ENCODE assay signal across 23 cellular contexts in genomic region chr11:47944555-47945128, GRCh38. TPM values are rescaled to one million over a fixed set of nuclear protein-coding genes. Genes with fewer than 3 reads are reported as not detected.
DNase-seq lines count a peak whose midpoint lies in the region; ATAC-seq, FAIRE-seq and TF ChIP-seq lines count a peak whose summit lies in the region.
"Had no signal": no experiment of that assay in that cellular context is flagged by ENCODE, and none has a peak within 500 bp of the region (broad histone marks: within the 10 kb centered on the region; RNA-seq: fewer than 3 reads in every experiment).

No MANE protein-coding gene starts in this region.

- peak overlapping the region; percentile 54 for H2AFZ ChIP-seq in astrocyte (ENCODE audit: low read depth, low read length)

- H3K9ac ChIP-seq in astrocyte (ENCODE audit: low read length): no peak overlapping the region

- H3K4me1 ChIP-seq in CD8-positive, alpha-beta memory T cell (ENCODE audit: insufficient read depth, low read length): peaks cover 16% of the 10 kb centered on the region
- peaks cover 29% of the 10 kb centered on the region for H3K4me1 ChIP-seq in astrocyte (ENCODE audit: insufficient read depth, low read length)

- peaks cover 5 to 9% (median 7%) of the 10 kb centered on the region in 3 donors for H3K4me1 Mint-ChIP-seq in CD8-positive, alpha-beta memory T cell
- peaks cover 51% of the 10 kb centered on the region for H3K4me1 Mint-ChIP-seq in HFFc6 (ENCODE audit: low read depth)
- H3K4me1 Mint-ChIP-seq in astrocyte (ENCODE audit: low read depth, unreplicated experiment): peaks cover 4% of the 10 kb centered on the region
- H3K4me1 Mint-ChIP-seq in activated naive CD8-positive, alpha-beta T cell treated with anti-CD3 and anti-CD28 coated beads for 36 hours: peaks cover 18% of the 10 kb centered on the region

- H3K9me3 Mint-ChIP-seq in CD8-positive, alpha-beta memory T cell: no peaks in the 10 kb centered on the region
- no peaks in the 10 kb centered on the region for H3K9me3 Mint-ChIP-seq in HFFc6
- no peaks in the 10 kb centered on the region for H3K9me3 Mint-ChIP-seq in astrocyte (ENCODE audit: unreplicated experiment)
- H3K9me3 Mint-ChIP-seq in activated naive CD8-positive, alpha-beta T cell treated with anti-CD3 and anti-CD28 coated beads for 36 hours: no peaks in the 10 kb centered on the region
- H3K9me3 Mint-ChIP-seq: activated CD4-positive, alpha-beta T cell treated with anti-CD3 and anti-CD28 coated beads, Interleukin-2, amount 10 ng/mL, durations not matched to agents 7 days and 5 days; T-cell had no signal

- POLR2A ChIA-PET in CD8-positive, alpha-beta memory T cell (lab: Charles Lee): no interaction called here

- H3K79me2 ChIP-seq in astrocyte (ENCODE audit: insufficient read depth, low read length): no peaks in the 10 kb centered on the region

- H3K27me3 ChIP-seq in CD8-positive, alpha-beta memory T cell (ENCODE audit: insufficient read depth, low read length, poor library complexity, severe bottlenecking): no peaks in the 10 kb centered on the region
- H3K27me3 ChIP-seq in astrocyte (ENCODE audit: insufficient read depth, low read length): no peaks in the 10 kb centered on the region
- H3K27me3 ChIP-seq: adrenal gland, esophagus squamous epithelium, tibial artery had no signal

- H3K27me3 Mint-ChIP-seq in CD8-positive, alpha-beta memory T cell: peaks cover 0 to 2% of the 10 kb centered on the region in 2 donors
- H3K27me3 Mint-ChIP-seq in HFFc6 (ENCODE audit: insufficient read depth) (peaks cover 4% of the 10 kb centered on the region), astrocyte (ENCODE audit: low read depth, unreplicated experiment) (peaks cover 4% of the 10 kb centered on the region)
- no peaks in the 10 kb centered on the region for H3K27me3 Mint-ChIP-seq in activated naive CD8-positive, alpha-beta T cell treated with anti-CD3 and anti-CD28 coated beads for 36 hours
- H3K27me3 Mint-ChIP-seq: T-cell had no signal

- FAIRE-seq in astrocyte (lab: Jason Lieb, UNC): no peak
- FAIRE-seq: G401.6, HTR-8/SVneo had no signal

- H4K20me1 ChIP-seq in astrocyte (ENCODE audit: insufficient read depth, low read length): no peaks in the 10 kb centered on the region

- no peak overlapping the region for H3K4me3 ChIP-seq in CD8-positive, alpha-beta memory T cell (ENCODE audit: low read length)
- H3K4me3 ChIP-seq in astrocyte (ENCODE audit: insufficient read depth, low read depth, low read length): no peak overlapping the region
- H3K4me3 ChIP-seq: adrenal gland, esophagus squamous epithelium, tibial artery had no signal

- intact Hi-C loops in left ventricle myocardium superior (cut with micrococcal nuclease): no loop called here

- H3K27ac ChIP-seq in CD8-positive, alpha-beta memory T cell (ENCODE audit: low read depth, low read length): peak overlapping the region; percentile 58
- peak overlapping the region; percentile 19 for H3K27ac ChIP-seq in astrocyte (ENCODE audit: low read depth, low read length)
- H3K27ac ChIP-seq: adrenal gland, esophagus squamous epithelium, tibial artery had no signal

- TF ChIP-seq CTCF in HFFc6 (IDR thresholded peaks at IDR 0.05) (no peak), astrocyte (IDR thresholded peaks at IDR 0.05; ENCODE audit: insufficient read depth, low read depth, low read length) (no peak)

- DNase-seq in CD8-positive, alpha-beta memory T cell: no peak
- DNase-seq in HFFc6 (no peak), astrocyte (ENCODE audit: low read depth) (peak; percentile 32), iris pigment epithelial cell (ENCODE audit: low read depth) (peak; percentile 42), left ventricle myocardium superior (no peak), T-helper 9 cell (no peak), cerebellum (ENCODE audit: low spot score) (no peak)
- DNase-seq in activated naive CD8-positive, alpha-beta T cell treated with anti-CD3 and anti-CD28 coated beads for 36 hours: no peak
- DNase-seq: activated CD4-positive, alpha-beta T cell treated with anti-CD3 and anti-CD28 coated beads, Interleukin-2, amount 10 ng/mL, durations not matched to agents 7 days and 5 days; activated CD8-positive, alpha-beta memory T cell treated with anti-CD3 and anti-CD28 coated beads, Interleukin-2, amount 50 U/mL, for 48 hours; activated effector memory CD4-positive, alpha-beta T cell treated with Interleukin-2 at 50 U/mL for 16 hours; adrenal gland; DMS 273 treated with DMSO at 0.1 percent for 48 hours; esophagus squamous epithelium; stimulated activated CD4-positive, alpha-beta T cell treated with anti-CD3 and anti-CD28 coated beads, Interleukin-2, amount 100 ng/mL, for 24 hours; stimulated activated naive CD4-positive, alpha-beta T cell treated with Interleukin-2 at 50 U/mL for 16 hours; T-cell; tibial artery had no signal

- H3K4me3 Mint-ChIP-seq in CD8-positive, alpha-beta memory T cell: no peak overlapping the region
- H3K4me3 Mint-ChIP-seq in HFFc6: no peak overlapping the region
- no peak overlapping the region for H3K4me3 Mint-ChIP-seq in astrocyte (ENCODE audit: unreplicated experiment)
- no peak overlapping the region for H3K4me3 Mint-ChIP-seq in activated naive CD8-positive, alpha-beta T cell treated with anti-CD3 and anti-CD28 coated beads for 36 hours
- H3K4me3 Mint-ChIP-seq: activated CD4-positive, alpha-beta T cell treated with anti-CD3 and anti-CD28 coated beads, Interleukin-2, amount 10 ng/mL, durations not matched to agents 7 days and 5 days; CD14-positive monocyte; T-cell had no signal

- ATAC-seq in left ventricle myocardium superior: no peak
- ATAC-seq: left lobe of liver, Right ventricle myocardium inferior, T-cell had no signal

- H3K36me3 ChIP-seq in CD8-positive, alpha-beta memory T cell (ENCODE audit: insufficient read depth, low read length): no peaks in the 10 kb centered on the region
- H3K36me3 ChIP-seq in astrocyte (ENCODE audit: insufficient read depth, low read length): no peaks in the 10 kb centered on the region
- H3K36me3 ChIP-seq: adrenal gland, esophagus squamous epithelium, tibial artery had no signal

- peak overlapping the region; percentile 8 for H3K4me2 ChIP-seq in astrocyte (ENCODE audit: low read length)

- H3K36me3 Mint-ChIP-seq in CD8-positive, alpha-beta memory T cell: no peaks in the 10 kb centered on the region
- H3K36me3 Mint-ChIP-seq in HFFc6 (ENCODE audit: low read depth) (no peaks in the 10 kb centered on the region), astrocyte (ENCODE audit: low read depth, unreplicated experiment) (no peaks in the 10 kb centered on the region)
- H3K36me3 Mint-ChIP-seq in activated naive CD8-positive, alpha-beta T cell treated with anti-CD3 and anti-CD28 coated beads for 36 hours: peaks cover 1% of the 10 kb centered on the region
- H3K36me3 Mint-ChIP-seq: CD14-positive monocyte, T-cell had no signal

- peak overlapping the region in 1 of 8 donors; percentile 56 for H3K27ac Mint-ChIP-seq in CD8-positive, alpha-beta memory T cell
- H3K27ac Mint-ChIP-seq in HFFc6 (peak overlapping the region; percentile 54; the same call in 1 of the 2 replicates), astrocyte (ENCODE audit: unreplicated experiment) (no peak overlapping the region)
- no peak overlapping the region for H3K27ac Mint-ChIP-seq in activated naive CD8-positive, alpha-beta T cell treated with anti-CD3 and anti-CD28 coated beads for 36 hours
- H3K27ac Mint-ChIP-seq: activated CD4-positive, alpha-beta T cell treated with anti-CD3 and anti-CD28 coated beads, Interleukin-2, amount 10 ng/mL, durations not matched to agents 7 days and 5 days; T-cell had no signal

- H3K9me3 ChIP-seq in CD8-positive, alpha-beta memory T cell (ENCODE audit: low read length): no peaks in the 10 kb centered on the region
- H3K9me3 ChIP-seq in astrocyte (ENCODE audit: insufficient read depth, low read depth, low read length): no peaks in the 10 kb centered on the region
- H3K9me3 ChIP-seq: adrenal gland, esophagus squamous epithelium, tibial artery had no signal

- CTCF ChIA-PET in CD8-positive, alpha-beta memory T cell (lab: Charles Lee): interaction anchor here (1.2 kb wide), 1 partner anchor 10 kb away, joined by 5 read pairs; no protein-coding TSS in a partner anchor

RNA-seq across cellular contexts. Expression of gene PTPRJ, which starts 35.7 kb away (rescaled TPM):
- 10 to 100 TPM; 25.1 to 25.6 TPM for total RNA-seq in CD8-positive, alpha-beta memory T cell
- polyA plus RNA-seq in CD8-positive, alpha-beta memory T cell: 16.0 TPM
- 10 to 100 TPM; 15.7 to 20.8 (median 19.2) TPM for total RNA-seq in HFFc6 (2021; fragmentation: NEBNext Ultra II Directional; extraction: Animal tissue kit (Norgen Biotek cat#: 25700))
- total RNA-seq in astrocyte (17.4 and 22.9 TPM in 2 replicates), left ventricle myocardium superior (7.1 TPM), cerebellum (30.3 TPM)
- total RNA-seq in activated naive CD8-positive, alpha-beta T cell treated with anti-CD3 and anti-CD28 coated beads for 36 hours: 10 to 100 TPM; 11.8 to 13.1 TPM

Comparison
In these comparisons a context has a peak if more than half of its experiments do, and no peak if none do; other contexts are left out.
1. DNase-seq: peak in astrocyte (single experiment) and iris pigment epithelial cell (single experiment); none in CD8-positive, alpha-beta memory T cell (0 of 5), HFFc6 (single experiment), activated naive CD8-positive, alpha-beta T cell treated with anti-CD3 and anti-CD28 coated beads for 36 hours (single experiment), left ventricle myocardium superior (single experiment), T-helper 9 cell (single experiment) and cerebellum (single experiment).